ENCODE assay signal across 18 cellular contexts in the genomic region with DNA sequence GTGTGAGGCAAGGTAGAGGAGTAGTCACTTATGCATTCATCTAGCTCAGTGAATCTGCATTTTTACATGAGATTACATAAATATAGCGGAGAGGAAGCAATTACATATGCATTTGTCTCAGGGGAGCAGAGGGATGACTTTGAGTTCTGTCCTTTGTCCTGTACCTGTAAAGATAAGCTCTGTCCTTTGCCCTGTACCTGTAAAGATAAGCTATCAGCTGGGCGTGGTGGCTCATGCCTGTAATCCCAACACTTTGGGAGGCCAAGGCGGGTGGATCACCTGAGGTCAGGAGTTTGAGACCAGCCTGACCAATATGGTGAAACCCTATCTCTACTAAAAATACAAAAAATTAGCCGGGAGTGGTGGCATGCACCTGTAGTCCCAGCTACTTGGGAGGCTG. TPM values are rescaled to one million over a fixed set of nuclear protein-coding genes. Genes with fewer than 3 reads are reported as not detected.
"Had no signal": no experiment of that assay in that cellular context is flagged by ENCODE, and none has a peak within 500 bp of the region (broad histone marks: within the 10 kb centered on the region; RNA-seq: fewer than 3 reads in every experiment).

No MANE protein-coding gene starts in this region.

RNA-seq across cellular contexts. Expression of a gene that starts 14.0 kb away (rescaled TPM):
- total RNA-seq: activated T-helper 1 cell treated with anti-CD3 and anti-CD28 coated beads, Interleukin-12 subunit alpha, Interleukin-12 subunit beta, Interleukin-2, Interleukin-4 antibody, amounts not matched to agents 30 ng/mL and 10 ng/mL and 1 ng/mL, durations not matched to agents 14 hours and 24 hours and 36 hours; astrocyte; body of pancreas had no signal
- polyA plus RNA-seq: aorta had no signal

RNA-seq across cellular contexts. Expression of a gene that starts 50.0 kb away (rescaled TPM):
- total RNA-seq: activated B cell treated with CpG ODN at 0.5 μM for 24 hours; activated CD4-positive, alpha-beta memory T cell treated with anti-CD3 and anti-CD28 coated beads for 36 hours; activated CD4-positive, alpha-beta T cell treated with anti-CD3 and anti-CD28 coated beads, Interleukin-2, amount 10 ng/mL, durations not matched to agents 24 days and 14 days; activated CD8-positive, alpha-beta memory T cell treated with anti-CD3 and anti-CD28 coated beads for 36 hours; activated CD8-positive, alpha-beta T cell treated with anti-CD3 and anti-CD28 coated beads for 36 hours; activated naive CD4-positive, alpha-beta T cell treated with anti-CD3 and anti-CD28 coated beads for 36 hours; activated naive CD4-positive, alpha-beta T cell treated with anti-CD3 and anti-CD28 coated beads, Interleukin-2, amount 50 U/mL, for 72 hours; activated naive CD8-positive, alpha-beta T cell treated with anti-CD3 and anti-CD28 coated beads for 36 hours; activated T-cell treated with anti-CD3 and anti-CD28 coated beads, Interleukin-2, amount 50 U/mL, for 4 hours; activated T-cell treated with anti-CD3 and anti-CD28 coated beads, Interleukin-2, amount 50 U/mL, for 72 hours; activated T-helper 1 cell treated with anti-CD3 and anti-CD28 coated beads, Interleukin-12 subunit alpha, Interleukin-12 subunit beta, Interleukin-2, Interleukin-4 antibody, amounts not matched to agents 30 ng/mL and 10 ng/mL and 1 ng/mL, durations not matched to agents 14 hours and 24 hours and 36 hours; activated T-helper 17 cell treated with anti-CD3 and anti-CD28 coated beads, Interleukin-2, amount 50 U/mL, for 72 hours; adrenal gland; aorta; astrocyte; body of pancreas; breast epithelium; cardiac septum had no signal
- polyA plus RNA-seq: adrenal gland, aorta had no signal
